Comparison of ENCODE assay signal across 19 cellular contexts in genomic region chr2:159078443-159078842, GRCh38.
"Had no signal": no experiment of that assay in that cellular context is flagged by ENCODE, and none has a peak within 500 bp of the region (broad histone marks: within the 10 kb centered on the region; RNA-seq: fewer than 3 reads in every experiment).

No MANE protein-coding gene starts in this region.

- H3K36me3 ChIP-seq: SJSA1 had no signal

- H3K27me3 ChIP-seq: SJSA1 had no signal

- H3K4me3 Mint-ChIP-seq: IgD-negative memory B cell had no signal

- H3K36me3 Mint-ChIP-seq: IgD-negative memory B cell had no signal

- H3K4me2 ChIP-seq: KMS-11 had no signal

- H3K9ac ChIP-seq: KMS-11 had no signal

- H3K27ac Mint-ChIP-seq: IgD-negative memory B cell had no signal

- H3K27ac ChIP-seq: HL-60, KMS-11, SJSA1 had no signal

- H3K4me3 ChIP-seq: K562, SJSA1 had no signal

- H3K4me1 Mint-ChIP-seq: IgD-negative memory B cell had no signal

- H3K9me3 ChIP-seq: SJSA1 had no signal

- DNase-seq: Kasumi-1, MM.1S, NCI-H1092 treated with DMSO at 0.1 percent for 48 hours, NCI-H1436 treated with DMSO at 0.1 percent for 48 hours, NCI-H1694, NCI-H187 treated with DMSO at 0.1 percent for 48 hours, NCI-H2081, NCI-H2107, NCI-H2227 treated with DMSO at 0.1 percent for 48 hours, NCI-H510A, NCI-H526, Right ventricle myocardium superior, RPMI8226, SIG-M5 had no signal
